In genomic region chr6:11317885-11318771, GRCh38 we compare ENCODE assay signal across 1 cellular context.
TF ChIP-seq lines count a peak whose summit lies in the region.

No MANE protein-coding gene starts in this region.

TF ChIP-seq in A549, 52 proteins besides CTCF, POLR2A, EP300 and RAD21 (continued from another document):
- TF ChIP-seq HMGXB4 (CRISPR knock-in tag; IDR thresholded peaks at IDR 0.05; ENCODE audit: borderline replicate concordance) (no peak), USF2 (IDR thresholded peaks at IDR 0.05) (0 out of 2 replicates have a peak, but pooled peaks have one; percentile 9), HEYL (CRISPR knock-in tag; IDR thresholded peaks at IDR 0.05) (peak; percentile 45; the same call in 1 of the 2 replicates), ESRRA (IDR thresholded peaks at IDR 0.05; ENCODE audit: borderline replicate concordance, low read length) (0 out of 2 replicates have a peak, but pooled peaks have one; percentile 21), BCL3 (IDR thresholded peaks at IDR 0.05) (peak; percentile 82; the same call in 1 of the 3 replicates), CBX2 (IDR thresholded peaks at IDR 0.05; ENCODE audit: borderline replicate concordance, low read depth) (no peak), MAX (IDR thresholded peaks at IDR 0.05) (peak; percentile 70), JUN (IDR thresholded peaks at IDR 0.05) (peak; percentile 85 to 88), GATA3 (IDR thresholded peaks at IDR 0.05; ENCODE audit: borderline replicate concordance) (peak; percentile 96), RFX5 (IDR thresholded peaks at IDR 0.05) (no peak), EHF (CRISPR knock-in tag; IDR thresholded peaks at IDR 0.05) (peak; percentile 77; the same call in 1 of the 2 replicates), ZSCAN20 (CRISPR knock-in tag; IDR thresholded peaks at IDR 0.05) (peak; percentile 35), KDM1A (IDR thresholded peaks at IDR 0.05; ENCODE audit: low read depth) (no peak), ZNF302 (CRISPR knock-in tag; IDR thresholded peaks at IDR 0.05) (no peak), SMC3 (IDR thresholded peaks at IDR 0.05) (peak; percentile 44; the same call in 2 of the 3 replicates), PBX3 (IDR thresholded peaks at IDR 0.05) (peak; percentile 58; the same call in 1 of the 2 replicates), FOSB (CRISPR knock-in tag; IDR thresholded peaks at IDR 0.05) (no peak), CEBPB (IDR thresholded peaks at IDR 0.05) (peak; percentile 52 to 86; a peak in 2 of 4 replicates), CHD2 (IDR thresholded peaks at IDR 0.05; ENCODE audit: low read length, partially characterized antibody) (no peak), HES2 (IDR thresholded peaks at IDR 0.05) (peak; percentile 49; the same call in 1 of the 2 replicates), CBX8 (IDR thresholded peaks at IDR 0.05) (no peak), FOSL2 (IDR thresholded peaks at IDR 0.05) (peak; percentile 95), FOSL2 (CRISPR knock-in tag; IDR thresholded peaks at IDR 0.05) (peak; percentile 99), HOXB5 (CRISPR knock-in tag; IDR thresholded peaks at IDR 0.05) (no peak; the same call in 1 of the 2 replicates), HOXA7 (CRISPR knock-in tag; IDR thresholded peaks at IDR 0.05) (no peak), HOXB13 (CRISPR knock-in tag; IDR thresholded peaks at IDR 0.05; ENCODE audit: low read depth) (peak; percentile 78; the same call in 1 of the 2 replicates), ATOH8 (CRISPR knock-in tag; IDR thresholded peaks at IDR 0.05; ENCODE audit: low read depth) (no peak), MAZ (IDR thresholded peaks at IDR 0.05; ENCODE audit: borderline replicate concordance, low read depth, low read length) (no peak)
